ENCODE assay signal across 35 cellular contexts in genomic region chr18:37672001-37672400, GRCh38.
"Had no signal": no experiment of that assay in that cellular context is flagged by ENCODE, and none has a peak within 500 bp of the region (broad histone marks: within the 10 kb centered on the region; RNA-seq: fewer than 3 reads in every experiment).

No MANE protein-coding gene starts in this region.

- H3K4me3 ChIP-seq: MG63 had no signal

- H3K36me3 ChIP-seq: MG63 had no signal

- H3K9me3 ChIP-seq: MG63 had no signal

- H3K4me2 ChIP-seq: KMS-11 had no signal

- H3K27ac ChIP-seq: KMS-11 had no signal

- H3K27me3 ChIP-seq: MG63 had no signal

- DNase-seq: Karpas-422, Kasumi-1, KG1, MG63, MM.1S, MV-4-11, NCI-H1048, NCI-H1092, NCI-H1092 treated with DMSO at 0.1 percent for 48 hours, NCI-H1105, NCI-H1105 treated with DMSO at 0.1 percent for 48 hours, NCI-H1417, NCI-H1417 treated with DMSO at 0.1 percent for 48 hours, NCI-H1436, NCI-H1436 treated with DMSO at 0.1 percent for 48 hours, NCI-H146, NCI-H1694, NCI-H1694 treated with DMSO at 0.1 percent for 48 hours, NCI-H187 treated with DMSO at 0.1 percent for 48 hours, NCI-H1930, NCI-H2029, NCI-H2029 treated with DMSO at 0.1 percent for 48 hours, NCI-H2081, NCI-H2081 treated with DMSO at 0.1 percent for 48 hours, NCI-H2107, NCI-H2171, NCI-H2171 treated with DMSO at 0.1 percent for 48 hours, NCI-H2227 treated with DMSO at 0.1 percent for 48 hours, NCI-H226, NCI-H345, NCI-H446, NCI-H446 treated with DMSO at 0.1 percent for 48 hours, NCI-H510A, NCI-H510A treated with DMSO at 0.1 percent for 48 hours had no signal

- H3K9ac ChIP-seq: KMS-11 had no signal
